ENCODE assay signal across 9 cellular contexts in genomic region chr11:113189909-113190667, GRCh38.
A peak's percentile ranks its signal among the peaks of the same experiment; 100 is the strongest.
DNase-seq lines count a peak whose midpoint lies in the region; ATAC-seq and TF ChIP-seq lines count a peak whose summit lies in the region.
"Had no signal": no experiment of that assay in that cellular context is flagged by ENCODE, and none has a peak within 500 bp of the region (broad histone marks: within the 10 kb centered on the region; RNA-seq: fewer than 3 reads in every experiment).

No MANE protein-coding gene starts in this region.

- peak; percentile 6 for DNase-seq in activated CD4-positive, alpha-beta T cell treated with anti-CD3 and anti-CD28 coated beads for 48 hours
- DNase-seq in activated CD4-positive, alpha-beta T cell treated with anti-CD3 and anti-CD28 coated beads, Interleukin-2, amount 50 U/mL, for 48 hours, result no peak
- DNase-seq in amniotic stem cell (lab: John Stamatoyannopoulos, UW) (peak; percentile 56), right cardiac atrium (peak; percentile 70 to 91 (median 81)), vagina (ENCODE audit: extremely low spot score in 2 of 2) (no peak), SHP77 (lab: John Stamatoyannopoulos, UW) (no peak), kidney glomerular epithelial cell (lab: John Stamatoyannopoulos, UW) (no peak)
- DNase-seq: cerebellar nuclear complex had no signal

- no peak for TF ChIP-seq CTCF in vagina (IDR thresholded peaks at IDR 0.05)

- H3K27me3 ChIP-seq in right cardiac atrium (ENCODE audit: control insufficient read depth, insufficient read depth) (no peaks in the 10 kb centered on the region), vagina (no peaks in the 10 kb centered on the region)

- H3K27ac ChIP-seq in right cardiac atrium (ENCODE audit: low read length), result no peak overlapping the region
- peak overlapping the region; percentile 53 for H3K27ac ChIP-seq in vagina

- H3K9me3 ChIP-seq in right cardiac atrium (ENCODE audit: control insufficient read depth, low read length) (no peaks in the 10 kb centered on the region), vagina (no peaks in the 10 kb centered on the region)

- WGBS in right cardiac atrium, result 56% methylated on average over 8 of the region's 8 CpGs

- intact Hi-C loops in right cardiac atrium (cut with DNase I), result no loop called here
- intact Hi-C loops in vagina (cut with DNase I), result no loop called here

- no peak for TF ChIP-seq POLR2A in vagina (IDR thresholded peaks at IDR 0.05)

- no peak overlapping the region for H3K4me3 ChIP-seq in right cardiac atrium (ENCODE audit: low read length)
- H3K4me3 ChIP-seq in vagina, result no peak overlapping the region

- H3K36me3 ChIP-seq in vagina, result no peaks in the 10 kb centered on the region

- peaks cover 29% of the 10 kb centered on the region for H3K4me1 ChIP-seq in right cardiac atrium (ENCODE audit: control insufficient read depth, insufficient read depth, low read length)
- peaks cover 60% of the 10 kb centered on the region for H3K4me1 ChIP-seq in vagina

- ATAC-seq in right cardiac atrium (peak; percentile 89 to 93), HG02870 (IDR thresholded peaks at IDR 0.05; ENCODE audit: unreplicated experiment) (no peak)

Comparison
In these comparisons a context has a peak if more than half of its experiments do, and no peak if none do; other contexts are left out.
1. DNase-seq: peak in activated CD4-positive, alpha-beta T cell treated with anti-CD3 and anti-CD28 coated beads for 48 hours (single experiment), amniotic stem cell (single experiment) and right cardiac atrium (3 of 3); none in activated CD4-positive, alpha-beta T cell treated with anti-CD3 and anti-CD28 coated beads, Interleukin-2, amount 50 U/mL, for 48 hours (0 of 2), vagina (0 of 2), SHP77 (0 of 2) and kidney glomerular epithelial cell (single experiment).